38 cellular contexts compared by ENCODE assay signal in the genomic region with DNA sequence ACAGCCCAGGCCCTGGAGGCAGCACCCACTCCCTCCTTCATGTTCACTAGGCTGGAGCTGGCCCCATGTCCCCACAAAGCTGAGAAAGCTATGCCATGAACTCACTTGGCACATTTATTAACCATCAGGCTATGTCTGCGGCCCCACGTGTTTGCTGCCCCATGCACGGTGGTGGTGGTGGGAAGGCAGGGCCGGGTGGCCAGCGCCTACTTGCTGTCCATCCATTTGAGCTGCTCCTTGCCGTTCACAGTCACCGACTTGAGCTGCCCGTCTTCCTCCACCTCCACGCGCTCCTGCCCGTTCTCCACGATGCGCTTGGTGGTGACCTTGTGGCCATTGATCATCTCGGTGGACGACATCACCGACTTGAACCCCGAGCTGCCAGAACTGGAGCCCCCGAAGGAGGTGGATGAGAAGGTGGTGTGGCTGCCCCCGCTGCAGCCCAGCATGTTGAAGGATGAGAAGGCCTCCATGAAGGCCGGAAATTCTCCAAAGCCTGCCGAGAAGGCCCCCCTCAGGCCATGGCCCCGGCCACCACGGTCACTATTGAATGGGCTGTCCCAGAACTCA. TPM values are rescaled to one million over a fixed set of nuclear protein-coding genes. Genes with fewer than 3 reads are reported as not detected.
"Had no signal": no experiment of that assay in that cellular context is flagged by ENCODE, and none has a peak within 500 bp of the region (broad histone marks: within the 10 kb centered on the region; RNA-seq: fewer than 3 reads in every experiment).

No MANE protein-coding gene starts in this region.

- H3K27ac ChIP-seq: KMS-11 had no signal

- H3K36me3 ChIP-seq: MG63 had no signal

- H3K4me3 ChIP-seq: MG63 had no signal

- H3K9ac ChIP-seq: KMS-11 had no signal

- H3K4me2 ChIP-seq: KMS-11 had no signal

- H3K9me3 ChIP-seq: MG63 had no signal

- DNase-seq: Karpas-422, Kasumi-1, KG1, MG63, MM.1S, MV-4-11, NCI-H1048, NCI-H1092, NCI-H1092 treated with DMSO at 0.1 percent for 48 hours, NCI-H1105, NCI-H1105 treated with DMSO at 0.1 percent for 48 hours, NCI-H1417, NCI-H1417 treated with DMSO at 0.1 percent for 48 hours, NCI-H1436, NCI-H1436 treated with DMSO at 0.1 percent for 48 hours, NCI-H146, NCI-H1694, NCI-H1694 treated with DMSO at 0.1 percent for 48 hours, NCI-H187, NCI-H187 treated with DMSO at 0.1 percent for 48 hours, NCI-H1930, NCI-H2029, NCI-H2029 treated with DMSO at 0.1 percent for 48 hours, NCI-H2081, NCI-H2081 treated with DMSO at 0.1 percent for 48 hours, NCI-H2107, NCI-H2171, NCI-H2171 treated with DMSO at 0.1 percent for 48 hours, NCI-H2227 treated with DMSO at 0.1 percent for 48 hours, NCI-H226, NCI-H345, NCI-H446, NCI-H446 treated with DMSO at 0.1 percent for 48 hours had no signal

RNA-seq across cellular contexts. Expression of gene DNAJB8, which starts 4.3 kb away (rescaled TPM):
- total RNA-seq: LHCN-M2, M059J, MCF 10A, NCI-H460 had no signal
